In genomic region chr2:86225581-86225980, GRCh38 we compare ENCODE assay signal across 8 cellular contexts. TPM values are rescaled to one million over a fixed set of nuclear protein-coding genes. Genes with fewer than 3 reads are reported as not detected.
DNase-seq lines count a peak whose midpoint lies in the region; ATAC-seq and FAIRE-seq lines count a peak whose summit lies in the region.

No MANE protein-coding gene starts in this region.

- no peak overlapping the region for H3K4me3 Mint-ChIP-seq in activated CD8-positive, alpha-beta memory T cell treated with anti-CD3 and anti-CD28 coated beads, Interleukin-2, amount 10 ng/mL, durations not matched to agents 7 days and 5 days

- intact Hi-C loops in Right ventricle myocardium inferior (cut with DNase I): loop anchor here (2.0 kb wide), 1 partner anchor 49 kb away; no protein-coding TSS in a partner anchor

- no peaks in the 10 kb centered on the region for H3K9me3 Mint-ChIP-seq in activated CD8-positive, alpha-beta memory T cell treated with anti-CD3 and anti-CD28 coated beads, Interleukin-2, amount 10 ng/mL, durations not matched to agents 7 days and 5 days (ENCODE audit: low read depth)

- peaks cover 17% of the 10 kb centered on the region for H3K4me1 Mint-ChIP-seq in activated CD8-positive, alpha-beta memory T cell treated with anti-CD3 and anti-CD28 coated beads, Interleukin-2, amount 10 ng/mL, durations not matched to agents 7 days and 5 days

- no peaks in the 10 kb centered on the region for H3K27me3 Mint-ChIP-seq in activated CD8-positive, alpha-beta memory T cell treated with anti-CD3 and anti-CD28 coated beads, Interleukin-2, amount 10 ng/mL, durations not matched to agents 7 days and 5 days

- peak; percentile 76 for DNase-seq in activated CD8-positive, alpha-beta memory T cell treated with anti-CD3 and anti-CD28 coated beads, Interleukin-2, amount 10 ng/mL, durations not matched to agents 7 days and 5 days
- DNase-seq in Right ventricle myocardium inferior (ENCODE audit: missing footprints): peak; percentile 85
- DNase-seq in stimulated activated CD4-positive, alpha-beta T cell treated with anti-CD3 and anti-CD28 coated beads, Interleukin-4, amount 100 ng/mL, for 24 hours: peak; percentile 49
- DNase-seq in NCI-H526 (lab: John Stamatoyannopoulos, UW): no peak
- no peak for DNase-seq in kidney tubule cell (ENCODE audit: low spot score)
- no peak for DNase-seq in HTR-8/SVneo (ENCODE audit: insufficient read length, low spot score)

- ATAC-seq in GM18909 (IDR thresholded peaks at IDR 0.05; ENCODE audit: poor library complexity, unreplicated experiment): peak; percentile 71
- ATAC-seq in HG03460 (IDR thresholded peaks at IDR 0.05; ENCODE audit: unreplicated experiment): peak; percentile 63
- ATAC-seq in activated CD8-positive, alpha-beta memory T cell treated with anti-CD3 and anti-CD28 coated beads, Interleukin-2, amount 10 ng/mL, durations not matched to agents 7 days and 5 days: peak; percentile 79
- ATAC-seq in Right ventricle myocardium inferior: peak; percentile 78

- no peaks in the 10 kb centered on the region for H3K36me3 Mint-ChIP-seq in activated CD8-positive, alpha-beta memory T cell treated with anti-CD3 and anti-CD28 coated beads, Interleukin-2, amount 10 ng/mL, durations not matched to agents 7 days and 5 days

- peak overlapping the region; percentile 61 for H3K27ac Mint-ChIP-seq in activated CD8-positive, alpha-beta memory T cell treated with anti-CD3 and anti-CD28 coated beads, Interleukin-2, amount 10 ng/mL, durations not matched to agents 7 days and 5 days

- CTCF ChIA-PET in activated CD8-positive, alpha-beta memory T cell treated with anti-CD3 and anti-CD28 coated beads, Interleukin-2, amount 10 ng/mL, durations not matched to agents 7 days and 5 days (lab: Charles Lee): interaction anchor here (0.7 to 1.9 kb wide), 5 partner anchors 12 to 339 kb away, joined by 3 to 5 read pairs (median 3); no protein-coding TSS in a partner anchor

- no peak for FAIRE-seq in HTR-8/SVneo (lab: Jason Lieb, UNC)

RNA-seq across cellular contexts. Expression of gene MRPL35, which starts 26.3 kb away (rescaled TPM):
- total RNA-seq in activated CD8-positive, alpha-beta memory T cell treated with anti-CD3 and anti-CD28 coated beads, Interleukin-2, amount 10 ng/mL, durations not matched to agents 7 days and 5 days: 10 to 100 TPM; 46.3 to 66.3 TPM
- 96.9 TPM for total RNA-seq in Right ventricle myocardium inferior

RNA-seq across cellular contexts. Expression of gene IMMT, which starts 30.3 kb away (rescaled TPM):
- total RNA-seq in activated CD8-positive, alpha-beta memory T cell treated with anti-CD3 and anti-CD28 coated beads, Interleukin-2, amount 10 ng/mL, durations not matched to agents 7 days and 5 days: 100 to 1,000 TPM; 130 to 162 TPM
- 287 TPM for total RNA-seq in Right ventricle myocardium inferior

Comparison
In these comparisons a context has a peak if more than half of its experiments do, and no peak if none do; other contexts are left out.
1. DNase-seq: peak in activated CD8-positive, alpha-beta memory T cell treated with anti-CD3 and anti-CD28 coated beads, Interleukin-2, amount 10 ng/mL, durations not matched to agents 7 days and 5 days (single experiment), Right ventricle myocardium inferior (single experiment) and stimulated activated CD4-positive, alpha-beta T cell treated with anti-CD3 and anti-CD28 coated beads, Interleukin-4, amount 100 ng/mL, for 24 hours (single experiment); none in NCI-H526 (0 of 2), kidney tubule cell (single experiment) and HTR-8/SVneo (single experiment).
2. Peak in every context shown above with its lines, with median percentiles within 50 percentile points of each other: ATAC-seq.